ENCODE assay signal across 7 cellular contexts in the genomic region with DNA sequence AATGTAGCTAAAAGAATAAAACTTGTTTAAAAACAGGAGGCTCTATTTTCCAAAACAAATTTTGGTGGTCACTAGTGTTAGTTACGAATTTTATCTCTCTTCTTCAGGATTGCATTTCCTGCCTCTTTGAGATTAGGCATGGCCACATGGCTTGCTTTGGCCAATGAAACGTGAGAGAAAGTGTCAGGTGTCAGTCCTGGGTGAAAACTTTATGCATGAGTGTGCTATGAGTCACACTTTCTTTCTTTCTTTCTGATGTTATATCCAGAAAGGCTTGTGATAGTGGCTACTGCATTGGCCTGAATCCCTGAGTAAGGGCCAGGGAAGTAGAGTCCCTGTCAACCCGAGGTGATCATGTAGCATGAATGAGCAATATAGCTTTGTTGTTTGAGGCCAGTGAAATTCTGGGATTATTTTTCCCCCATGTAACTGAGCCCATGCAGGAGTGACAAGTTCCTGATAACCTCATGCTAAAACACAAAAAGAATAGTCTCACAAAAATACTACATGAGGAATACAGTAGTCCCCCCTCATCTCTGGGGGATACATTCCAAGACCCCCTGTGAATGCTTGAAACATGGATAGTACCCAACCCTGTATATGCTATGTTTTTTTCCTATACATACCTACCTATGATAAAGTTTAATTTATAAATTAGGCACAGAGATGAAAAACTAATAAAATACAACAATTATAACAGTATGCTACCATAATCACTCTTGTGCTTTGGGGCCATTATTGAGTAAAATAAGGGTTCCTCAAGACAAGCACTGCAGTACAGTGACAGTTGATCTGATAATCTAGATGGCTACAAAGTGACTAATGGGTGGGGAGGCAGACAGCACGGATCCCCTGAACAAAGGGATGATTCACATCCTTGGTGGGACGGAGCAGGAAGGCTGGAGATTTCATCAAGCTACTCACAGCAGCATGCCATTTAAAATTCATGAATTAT.
DNase-seq lines count a peak whose midpoint lies in the region; ATAC-seq and TF ChIP-seq lines count a peak whose summit lies in the region.

No MANE protein-coding gene starts in this region.

- no CpG with 5 or more reads among the region's 5 CpGs for WGBS in trophoblast cell (ENCODE audit: extremely low coverage, insufficient coverage, insufficient read length)

- no peak overlapping the region for H3K18ac ChIP-seq in trophoblast cell (ENCODE audit: low read length)

- H3K79me1 ChIP-seq in trophoblast cell (ENCODE audit: low read length), result peaks cover 5% of the 10 kb centered on the region

- H3K23ac ChIP-seq in trophoblast cell (ENCODE audit: low read length), result no peak overlapping the region

- peak overlapping the region; percentile 97 for H3K27ac ChIP-seq in brain microvascular endothelial cell
- H3K27ac ChIP-seq in trophoblast cell (ENCODE audit: low read depth, low read length), result peak overlapping the region; percentile 70

- no peak overlapping the region for H4K12ac ChIP-seq in trophoblast cell (ENCODE audit: low read depth, low read length)

- peak; percentile 48 for DNase-seq in NCI-H2196 (lab: John Stamatoyannopoulos, UW; ENCODE audit: unreplicated experiment)
- peak; percentile 97 for DNase-seq in brain microvascular endothelial cell
- peak; percentile 53 to 82 for DNase-seq in trophoblast cell
- DNase-seq in DMS114 treated with DMSO at 0.1 percent for 48 hours (lab: John Stamatoyannopoulos, UW; ENCODE audit: unreplicated experiment), result no peak
- no peak for DNase-seq in mesenteric fat pad (ENCODE audit: low spot score)

- H3K4ac ChIP-seq in trophoblast cell (ENCODE audit: low read depth, low read length), result no peak overlapping the region

- in situ Hi-C loops in brain microvascular endothelial cell (cut with HindIII; ENCODE audit: low pct_ligation_motif_present, low sequenced_read_pairs), result no loop called here

- H2BK12ac ChIP-seq in trophoblast cell (ENCODE audit: low read length), result no peak overlapping the region

- H2AFZ ChIP-seq in trophoblast cell (ENCODE audit: insufficient read depth, low read length, poor library complexity), result no peak overlapping the region

- no peak overlapping the region for H3K14ac ChIP-seq in trophoblast cell (ENCODE audit: low read length)

- peak overlapping the region; percentile 75 for H4K91ac ChIP-seq in trophoblast cell (ENCODE audit: low read depth, low read length)

- H3K36me3 ChIP-seq in brain microvascular endothelial cell (replicated peaks) (no peaks in the 10 kb centered on the region), trophoblast cell (ENCODE audit: control insufficient read depth in 1 of 2, insufficient read depth in 2 of 2, low read length in 2 of 2) (no peaks in the 10 kb centered on the region)

- peak overlapping the region; percentile 27 for H2BK5ac ChIP-seq in trophoblast cell (ENCODE audit: low read depth, low read length, poor library complexity)

- no peak overlapping the region for H2AK5ac ChIP-seq in trophoblast cell (ENCODE audit: low read length)

- peak overlapping the region; percentile 89 for H2BK120ac ChIP-seq in trophoblast cell (ENCODE audit: insufficient read depth, low read length, poor library complexity)

- no peak overlapping the region for H3K4me2 ChIP-seq in trophoblast cell (ENCODE audit: low read length)

- H3K27me3 ChIP-seq in brain microvascular endothelial cell (replicated peaks) (no peaks in the 10 kb centered on the region), trophoblast cell (ENCODE audit: insufficient read depth, low read length) (no peaks in the 10 kb centered on the region)

- peaks cover 2 to 8% of the 10 kb centered on the region in 2 experiments for H3K4me1 ChIP-seq in trophoblast cell (ENCODE audit: control insufficient read depth in 1 of 2, insufficient read depth in 2 of 2, low read length in 2 of 2)

- no peak overlapping the region for H3K9ac ChIP-seq in trophoblast cell (ENCODE audit: low read length)

- no peak for TF ChIP-seq CTCF in brain microvascular endothelial cell (IDR thresholded peaks at IDR 0.05; ENCODE audit: low read depth, low read length, missing control alignments)

- H4K8ac ChIP-seq in trophoblast cell (ENCODE audit: low read depth, low read length), result peak overlapping the region; percentile 43

- H3K4me3 ChIP-seq in brain microvascular endothelial cell (ENCODE audit: low read depth, low read length), result no peak overlapping the region
- H3K4me3 ChIP-seq in trophoblast cell (ENCODE audit: low read depth, low read length), result no peak overlapping the region

- ATAC-seq in GM18868 (IDR thresholded peaks at IDR 0.05; ENCODE audit: unreplicated experiment) (peak; percentile 72), HG02678 (IDR thresholded peaks at IDR 0.05; ENCODE audit: unreplicated experiment) (peak; percentile 68)

- no peaks in the 10 kb centered on the region for H3K79me2 ChIP-seq in trophoblast cell (ENCODE audit: control insufficient read depth, insufficient read depth, low read length, poor library complexity)

- no peaks in the 10 kb centered on the region for H3K9me3 ChIP-seq in trophoblast cell (ENCODE audit: insufficient read depth, low read depth, low read length)

Comparison
In these comparisons a context has a peak if more than half of its experiments do, and no peak if none do; other contexts are left out.
1. DNase-seq: peak in NCI-H2196 (single experiment), brain microvascular endothelial cell (single experiment) and trophoblast cell (2 of 2); none in DMS114 treated with DMSO at 0.1 percent for 48 hours (single experiment) and mesenteric fat pad (single experiment).